ENCODE assay signal across 2 cellular contexts in the genomic region with DNA sequence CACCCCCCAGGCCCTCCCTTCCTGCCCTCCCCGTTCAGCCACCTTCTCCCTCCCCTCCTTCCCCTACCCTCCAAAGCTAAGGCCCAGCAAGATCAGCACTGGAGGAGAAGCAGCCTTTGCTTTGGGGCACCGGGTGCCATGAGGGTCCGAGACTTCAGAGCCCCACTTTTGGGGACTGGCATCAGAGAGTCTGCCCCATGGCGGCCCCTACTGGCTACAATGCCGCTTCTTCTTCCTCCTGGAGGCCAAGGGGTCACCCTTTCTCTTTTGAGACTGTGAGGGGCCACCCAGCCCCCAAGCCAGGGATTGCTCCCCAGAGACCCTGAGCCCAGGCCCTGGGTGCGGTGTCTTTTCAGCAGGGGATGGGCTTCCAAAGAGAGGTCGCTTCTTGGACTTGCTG. TPM values are rescaled to one million over a fixed set of nuclear protein-coding genes. Genes with fewer than 3 reads are reported as not detected.
"Had no signal": no experiment of that assay in that cellular context is flagged by ENCODE, and none has a peak within 500 bp of the region (broad histone marks: within the 10 kb centered on the region; RNA-seq: fewer than 3 reads in every experiment).

No MANE protein-coding gene starts in this region.

RNA-seq across cellular contexts. Expression of a gene that starts 10.2 kb away (rescaled TPM):
- total RNA-seq: G401, GM12878 had no signal
- polyA plus RNA-seq: GM12878 had no signal
